In the genomic region with DNA sequence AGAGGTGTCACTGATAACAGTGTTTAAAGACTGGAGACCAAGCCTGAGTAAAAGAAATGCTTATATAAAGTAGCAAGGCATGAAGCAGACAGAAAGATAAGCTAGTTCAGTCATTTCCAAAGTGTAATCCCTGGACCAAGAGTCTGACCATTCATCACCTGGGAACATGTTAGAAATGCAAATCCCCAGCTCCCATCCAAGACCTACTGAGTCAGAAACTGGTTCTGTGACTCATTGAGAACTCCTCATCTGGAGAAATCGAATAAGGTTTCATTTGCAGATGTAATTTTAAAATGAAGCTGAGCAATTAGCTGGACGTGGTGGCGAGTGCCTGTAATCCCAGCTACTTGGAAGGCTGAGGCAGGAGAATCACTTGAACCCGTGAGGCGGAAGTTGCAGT, we compare ENCODE assay signal across 20 cellular contexts.
"Had no signal": no experiment of that assay in that cellular context is flagged by ENCODE, and none has a peak within 500 bp of the region (broad histone marks: within the 10 kb centered on the region; RNA-seq: fewer than 3 reads in every experiment).

No MANE protein-coding gene starts in this region.

- H3K36me3 Mint-ChIP-seq: naive thymus-derived CD8-positive, alpha-beta T cell; stimulated activated naive B cell treated with anti-CD40 and anti-IgM and Interleukin-4, amounts not matched to agents 10 μg/mL and 1 μg/mL and 100 μg/mL, for 72 hours had no signal

- H3K27ac ChIP-seq: colonic mucosa, esophagus muscularis mucosa, heart left ventricle, spleen, testis, tibial nerve had no signal

- DNase-seq: colonic mucosa; dermis blood vessel endothelial cell; effector CD4-positive, alpha-beta T cell; endodermal cell; heart left ventricle; hippocampal formation; naive thymus-derived CD8-positive, alpha-beta T cell; spleen; stimulated activated CD4-positive, alpha-beta T cell treated with anti-CD3 and anti-CD28 coated beads, Interleukin-15, amount 100 ng/mL, for 24 hours; stimulated activated CD4-positive, alpha-beta T cell treated with anti-CD3 and anti-CD28 coated beads, Interleukin-1b, Interleukin-23, amount 100 ng/mL, for 48 hours; stimulated activated CD4-positive, alpha-beta T cell treated with anti-CD3 and anti-CD28 coated beads, Interleukin-4, amount 100 ng/mL, for 4 hours; stimulated activated naive B cell treated with anti-CD40 and anti-IgM and Interleukin-4, amounts not matched to agents 10 μg/mL and 1 μg/mL and 100 μg/mL, for 72 hours; stimulated activated naive CD8-positive, alpha-beta T cell treated with anti-CD3 and anti-CD28 coated beads, Interleukin-15, amount 100 ng/mL, for 72 hours had no signal

- H3K4me1 ChIP-seq: colonic mucosa, heart left ventricle, spleen, testis, tibial nerve had no signal

- H3K4me1 Mint-ChIP-seq: naive thymus-derived CD8-positive, alpha-beta T cell; neural crest cell; stimulated activated naive B cell treated with anti-CD40 and anti-IgM and Interleukin-4, amounts not matched to agents 10 μg/mL and 1 μg/mL and 100 μg/mL, for 72 hours; stimulated activated naive CD8-positive, alpha-beta T cell treated with anti-CD3 and anti-CD28 coated beads, Interleukin-15, amount 100 ng/mL, for 72 hours had no signal

- H3K4me3 ChIP-seq: colonic mucosa, esophagus muscularis mucosa, heart left ventricle, mucosa of descending colon, spleen, testis, tibial nerve had no signal

- H3K4me3 Mint-ChIP-seq: endodermal cell; naive thymus-derived CD8-positive, alpha-beta T cell; neural crest cell; stimulated activated naive B cell treated with anti-CD40 and anti-IgM and Interleukin-4, amounts not matched to agents 10 μg/mL and 1 μg/mL and 100 μg/mL, for 72 hours; stimulated activated naive CD8-positive, alpha-beta T cell treated with anti-CD3 and anti-CD28 coated beads, Interleukin-15, amount 100 ng/mL, for 72 hours had no signal

- FAIRE-seq: endothelial cell of umbilical vein had no signal

- ATAC-seq: heart left ventricle; naive thymus-derived CD8-positive, alpha-beta T cell; sciatic nerve; stimulated activated naive B cell treated with anti-CD40 and anti-IgM and Interleukin-4, amounts not matched to agents 10 μg/mL and 1 μg/mL and 100 μg/mL, for 72 hours; stimulated activated naive CD8-positive, alpha-beta T cell treated with anti-CD3 and anti-CD28 coated beads, Interleukin-15, amount 100 ng/mL, for 72 hours had no signal

- H3K36me3 ChIP-seq: colonic mucosa, esophagus muscularis mucosa, heart left ventricle, spleen, tibial nerve had no signal

- H3K9me3 Mint-ChIP-seq: stimulated activated naive B cell treated with anti-CD40 and anti-IgM and Interleukin-4, amounts not matched to agents 10 μg/mL and 1 μg/mL and 100 μg/mL, for 72 hours had no signal

- H3K27me3 ChIP-seq: colonic mucosa, esophagus muscularis mucosa, spleen, testis, tibial nerve had no signal

- H3K9me3 ChIP-seq: colonic mucosa, esophagus muscularis mucosa, heart left ventricle, mucosa of descending colon, spleen, testis, tibial nerve had no signal

- H3K27ac Mint-ChIP-seq: endodermal cell; naive thymus-derived CD8-positive, alpha-beta T cell; stimulated activated naive B cell treated with anti-CD40 and anti-IgM and Interleukin-4, amounts not matched to agents 10 μg/mL and 1 μg/mL and 100 μg/mL, for 72 hours; stimulated activated naive CD8-positive, alpha-beta T cell treated with anti-CD3 and anti-CD28 coated beads, Interleukin-15, amount 100 ng/mL, for 72 hours had no signal
